In genomic region chr5:123036391-123037103, GRCh38 we compare ENCODE assay signal across 8 cellular contexts. TPM values are rescaled to one million over a fixed set of nuclear protein-coding genes. Genes with fewer than 3 reads are reported as not detected.
DNase-seq lines count a peak whose midpoint lies in the region; ATAC-seq and TF ChIP-seq lines count a peak whose summit lies in the region.

Gene PPIC (minus strand): TSS chr5:123036725. CDS start chr5:123036625, 100 bp downstream.

- peak within 1 kb of the TSS; percentile 74 for H3K4me3 ChIP-seq in SJSA1
- peak within 1 kb of the TSS; percentile 100 for H3K4me3 ChIP-seq in smooth muscle cell

- H3K27ac ChIP-seq in SJSA1, result peak within 1 kb of the TSS; percentile 67
- peak within 1 kb of the TSS; percentile 93 for H3K27ac ChIP-seq in smooth muscle cell (ENCODE audit: low read depth)

- no peak for TF ChIP-seq CTCF in smooth muscle cell (IDR thresholded peaks at IDR 0.05; ENCODE audit: borderline replicate concordance, insufficient read depth, poor library complexity, severe bottlenecking)

- ATAC-seq in GM19324 (IDR thresholded peaks at IDR 0.05; ENCODE audit: low FRiP score, unreplicated experiment) (peak; percentile 60), HG03460 (IDR thresholded peaks at IDR 0.05; ENCODE audit: unreplicated experiment) (peak; percentile 46)

- peak within 1 kb of the TSS; percentile 91 for H3K4me2 ChIP-seq in smooth muscle cell

- DNase-seq in DMS 273 (lab: John Stamatoyannopoulos, UW; ENCODE audit: unreplicated experiment) (peak; percentile 93), SJSA1 (ENCODE audit: low read depth in 1 of 2, low spot score in 2 of 2) (peak; percentile 95 to 98), dedifferentiated amniotic fluid mesenchymal stem cell (ENCODE audit: extremely low spot score) (peak; percentile 70), kidney glomerular epithelial cell (lab: John Stamatoyannopoulos, UW) (peak; percentile 77), smooth muscle cell (lab: John Stamatoyannopoulos, UW; ENCODE audit: unreplicated experiment) (peak; percentile 84), T-helper 1 cell (no peak)

- H4K20me1 ChIP-seq in smooth muscle cell (ENCODE audit: low read depth), result peaks cover 38% of the 10 kb centered on the region

- H3K36me3 ChIP-seq in SJSA1 (peaks cover 5% of the 10 kb centered on the region; the same call in 1 of the 2 replicates), smooth muscle cell (ENCODE audit: low read depth) (no peaks in the 10 kb centered on the region)

- H3K4me1 ChIP-seq in SJSA1 (replicated peaks), result peaks cover 12% of the 10 kb centered on the region
- peaks cover 9% of the 10 kb centered on the region for H3K4me1 ChIP-seq in smooth muscle cell (ENCODE audit: low read depth)

- peaks cover 17% of the 10 kb centered on the region for H3F3A ChIP-seq in smooth muscle cell (ENCODE audit: low read depth)

- peak within 1 kb of the TSS; percentile 82 for H3K9ac ChIP-seq in smooth muscle cell (ENCODE audit: low read depth)

- H3K9me3 ChIP-seq in SJSA1 (replicated peaks) (no peaks in the 10 kb centered on the region), smooth muscle cell (replicated peaks; ENCODE audit: low read depth) (no peaks in the 10 kb centered on the region)

- H3K79me2 ChIP-seq in smooth muscle cell (ENCODE audit: low read depth), result peaks cover 70% of the 10 kb centered on the region

- no peaks in the 10 kb centered on the region for H3K27me3 ChIP-seq in SJSA1 (replicated peaks)
- no peaks in the 10 kb centered on the region for H3K27me3 ChIP-seq in smooth muscle cell (ENCODE audit: low read depth)

- peak within 1 kb of the TSS; percentile 93 for H2AFZ ChIP-seq in smooth muscle cell (ENCODE audit: low read depth)

- WGBS in smooth muscle cell (ENCODE audit: low lambda C conversion rate), result under 1% methylated on average over 49 of the region's 84 CpGs

RNA-seq across cellular contexts. Expression of gene PPIC, which starts in this region (rescaled TPM):
- total RNA-seq in SJSA1 (2014; rRNA removed; shearing (Covaris generic)), result 131 and 133 TPM in 2 replicates
- 119 and 145 TPM in 2 replicates for total RNA-seq in smooth muscle cell
- polyA plus RNA-seq in smooth muscle cell, result 300 and 331 TPM in 2 replicates

Comparison
In these comparisons a context has a peak if more than half of its experiments do, and no peak if none do; other contexts are left out.
1. DNase-seq: peak in DMS 273 (single experiment), SJSA1 (2 of 2), dedifferentiated amniotic fluid mesenchymal stem cell (single experiment), kidney glomerular epithelial cell (single experiment) and smooth muscle cell (single experiment); none in T-helper 1 cell (0 of 5).